ENCODE assay signal across 16 cellular contexts in genomic region chr2:46879511-46879910, GRCh38.
"Had no signal": no experiment of that assay in that cellular context is flagged by ENCODE, and none has a peak within 500 bp of the region (broad histone marks: within the 10 kb centered on the region; RNA-seq: fewer than 3 reads in every experiment).

No MANE protein-coding gene starts in this region.

- DNase-seq: cortex of kidney; gastrocnemius medialis; mammary epithelial cell; naive thymus-derived CD8-positive, alpha-beta T cell; pancreas; right lobe of liver; small intestine; stimulated activated CD4-positive, alpha-beta T cell treated with anti-CD3 and anti-CD28 coated beads, Interleukin-15, amount 100 ng/mL, for 24 hours; stimulated activated CD4-positive, alpha-beta T cell treated with anti-CD3 and anti-CD28 coated beads, Interleukin-2, amount 100 ng/mL, for 48 hours; stimulated activated CD8-positive, alpha-beta memory T cell treated with anti-CD3 and anti-CD28 coated beads, Interleukin-4, amount 100 ng/mL, for 48 hours; stimulated activated naive CD4-positive, alpha-beta T cell; stimulated activated naive CD8-positive, alpha-beta T cell treated with anti-CD3 and anti-CD28 coated beads, Interleukin-15, amount 100 ng/mL, for 72 hours; trophoblast cell had no signal

- H3K4me3 ChIP-seq: gastrocnemius medialis, pancreas, right lobe of liver, suprapubic skin, vagina had no signal

- H3K36me3 ChIP-seq: gastrocnemius medialis, pancreas, right lobe of liver, suprapubic skin, vagina had no signal

- ATAC-seq: gastrocnemius medialis; naive thymus-derived CD8-positive, alpha-beta T cell; stimulated activated naive CD8-positive, alpha-beta T cell treated with anti-CD3 and anti-CD28 coated beads, Interleukin-15, amount 100 ng/mL, for 72 hours had no signal

- FAIRE-seq: keratinocyte, pancreas, small intestine had no signal

- H3K27me3 ChIP-seq: gastrocnemius medialis, pancreas, right lobe of liver, suprapubic skin, vagina had no signal

- H3K27ac ChIP-seq: pancreas, right lobe of liver, suprapubic skin, vagina had no signal

- H3K9me3 ChIP-seq: gastrocnemius medialis, pancreas, right lobe of liver, suprapubic skin, vagina had no signal
